In genomic region chr7:2824678-2825461, GRCh38 we compare ENCODE assay signal across 1 cellular context.
TF ChIP-seq lines count a peak whose summit lies in the region.

No MANE protein-coding gene starts in this region.

TF ChIP-seq in GM23338, 12 proteins besides CTCF, POLR2A, EP300 and RAD21 (continued from another document):
- peak; percentile 61 for TF ChIP-seq ETS1 (IDR thresholded peaks at IDR 0.05)
- peak; percentile 87 for TF ChIP-seq ZNF114 (CRISPR knock-in tag; IDR thresholded peaks at IDR 0.05)
- no peak for TF ChIP-seq ZNF331 (CRISPR knock-in tag; IDR thresholded peaks at IDR 0.05; ENCODE audit: low read depth)
- TF ChIP-seq CREB1 (CRISPR knock-in tag; IDR thresholded peaks at IDR 0.05; ENCODE audit: low read depth) = 0 out of 2 replicates have a peak, but pooled peaks have one; percentile 25
- no peak for TF ChIP-seq JUNB (IDR thresholded peaks at IDR 0.05; ENCODE audit: unreplicated experiment)
- peak; percentile 68 for TF ChIP-seq NANOG (IDR thresholded peaks at IDR 0.05; ENCODE audit: borderline replicate concordance)
